In genomic region chr1:227174136-227174535, GRCh38 we compare ENCODE assay signal across 20 cellular contexts.
A peak's percentile ranks its signal among the peaks of the same experiment; 100 is the strongest.
DNase-seq lines count a peak whose midpoint lies in the region; ATAC-seq lines count a peak whose summit lies in the region.
"Had no signal": no experiment of that assay in that cellular context is flagged by ENCODE, and none has a peak within 500 bp of the region (broad histone marks: within the 10 kb centered on the region; RNA-seq: fewer than 3 reads in every experiment).

No MANE protein-coding gene starts in this region.

- H3K27me3 ChIP-seq in adipocyte (replicated peaks; ENCODE audit: control insufficient read depth, insufficient read depth, low read length) = no peaks in the 10 kb centered on the region
- H3K27me3 ChIP-seq in skeletal muscle satellite cell (ENCODE audit: control insufficient read depth, insufficient read depth, low read length) = no peaks in the 10 kb centered on the region
- H3K27me3 ChIP-seq: testis had no signal

- no peaks in the 10 kb centered on the region for H3K36me3 ChIP-seq in adipocyte (ENCODE audit: control insufficient read depth, insufficient read depth, low read length, severe bottlenecking)
- H3K36me3 ChIP-seq in skeletal muscle satellite cell (ENCODE audit: insufficient read depth, low read length) = peaks cover 3% of the 10 kb centered on the region

- no peak for ATAC-seq in HG02642 (IDR thresholded peaks at IDR 0.05; ENCODE audit: poor library complexity, unreplicated experiment)
- ATAC-seq: activated CD8-positive, alpha-beta T cell treated with anti-CD3 and anti-CD28 coated beads, Interleukin-2, amount 10 ng/mL, durations not matched to agents 7 days and 5 days; GM23338 had no signal

- peak; percentile 48 for DNase-seq in GM04504 (ENCODE audit: low read depth)
- DNase-seq in adipocyte (ENCODE audit: low read depth) = peak; percentile 63
- peak; percentile 61 for DNase-seq in fibroblast of peridontal ligament (ENCODE audit: extremely low read depth)
- no peak for DNase-seq in activated CD8-positive, alpha-beta memory T cell treated with anti-CD3 and anti-CD28 coated beads, Interleukin-2, amount 50 U/mL, for 48 hours
- DNase-seq in cortex of kidney (lab: John Stamatoyannopoulos, UW) = no peak
- DNase-seq: activated B cell treated with CpG ODN at 0.5 μM for 24 hours; activated CD8-positive, alpha-beta T cell treated with anti-CD3 and anti-CD28 coated beads, Interleukin-2, amount 10 ng/mL, durations not matched to agents 7 days and 5 days; activated T-cell treated with anti-CD3 and anti-CD28 coated beads, Interleukin-2, amount 50 U/mL, for 48 hours; caudate nucleus; CD4-positive, CD25-positive, alpha-beta regulatory T cell; DMS53; kidney glomerular epithelial cell; mesendoderm; NCI-H2081; NCI-H524; SIG-M5; testis had no signal

- H3K4me1 ChIP-seq in adipocyte (ENCODE audit: control insufficient read depth, insufficient read depth, low read length) (peaks cover 23% of the 10 kb centered on the region), skeletal muscle satellite cell (ENCODE audit: control insufficient read depth, insufficient read depth, low read length) (peaks cover 36% of the 10 kb centered on the region)
- H3K4me1 ChIP-seq: testis had no signal

- H3K9ac ChIP-seq in adipocyte (ENCODE audit: low read length) = no peak overlapping the region
- peak overlapping the region; percentile 53 for H3K9ac ChIP-seq in skeletal muscle satellite cell (ENCODE audit: low read depth, low read length)

- peak overlapping the region; percentile 9 for H3K4me2 ChIP-seq in skeletal muscle satellite cell (ENCODE audit: low read length)
- H3K4me2 ChIP-seq: GM23338 had no signal

- H3K9me3 ChIP-seq in adipocyte (ENCODE audit: control insufficient read depth, low read length) = no peaks in the 10 kb centered on the region
- H3K9me3 ChIP-seq in skeletal muscle satellite cell (replicated peaks; ENCODE audit: low read length) = no peaks in the 10 kb centered on the region
- H3K9me3 ChIP-seq: testis had no signal

- no peak overlapping the region for H3K4me3 ChIP-seq in adipocyte (ENCODE audit: low read length)
- H3K4me3 ChIP-seq in skeletal muscle satellite cell (ENCODE audit: low read length) = no peak overlapping the region
- H3K4me3 ChIP-seq: GM23338, testis had no signal

Comparison
In these comparisons a context has a peak if more than half of its experiments do, and no peak if none do; other contexts are left out.
1. DNase-seq: peak in GM04504 (single experiment), adipocyte (single experiment) and fibroblast of peridontal ligament (single experiment); none in activated CD8-positive, alpha-beta memory T cell treated with anti-CD3 and anti-CD28 coated beads, Interleukin-2, amount 50 U/mL, for 48 hours (single experiment) and cortex of kidney (single experiment).